Comparison of ENCODE assay signal across 10 cellular contexts in genomic region chr14:24234095-24235020, GRCh38. TPM values are rescaled to one million over a fixed set of nuclear protein-coding genes. Genes with fewer than 3 reads are reported as not detected.
DNase-seq lines count a peak whose midpoint lies in the region; ATAC-seq and TF ChIP-seq lines count a peak whose summit lies in the region.
"Had no signal": no experiment of that assay in that cellular context is flagged by ENCODE, and none has a peak within 500 bp of the region (broad histone marks: within the 10 kb centered on the region; RNA-seq: fewer than 3 reads in every experiment).

No MANE protein-coding gene starts in this region.

- intact Hi-C loops in activated T-helper 2 cell treated with anti-CD3 and anti-CD28 coated beads, Interferon-gamma antibody, Interleukin-2, Interleukin-4, amounts not matched to agents 10 μg/mL and 5 μg/mL and 100 μg/mL, durations not matched to agents 14 hours and 24 hours and 36 hours (cut with micrococcal nuclease) = no loop called here

- DNase-seq in stimulated activated naive CD8-positive, alpha-beta T cell treated with anti-CD3 and anti-CD28 coated beads, Interleukin-15, Interleukin-2, amounts not matched to agents 100 U/mL and 50 U/mL, for 24 hours = no peak
- DNase-seq in activated T-helper 2 cell treated with anti-CD3 and anti-CD28 coated beads, Interferon-gamma antibody, Interleukin-2, Interleukin-4, amounts not matched to agents 10 μg/mL and 5 μg/mL and 100 μg/mL, durations not matched to agents 14 hours and 24 hours and 36 hours (ENCODE audit: low spot score) = no peak
- DNase-seq in mesothelial cell of epicardium (ENCODE audit: low spot score in 2 of 2, unreplicated experiment in 2 of 2) (no peak), cortex of kidney (lab: John Stamatoyannopoulos, UW) (no peak), NOMO-1 treated with dmso at 0.1 percent for 144 hours (lab: John Stamatoyannopoulos, UW; ENCODE audit: unreplicated experiment) (no peak), NCI-H1417 (lab: John Stamatoyannopoulos, UW) (no peak)
- DNase-seq: C1 segment of cervical spinal cord, NCI-H2081 had no signal

- TF ChIP-seq CTCF in mesothelial cell of epicardium (IDR thresholded peaks at IDR 0.05; ENCODE audit: unreplicated experiment) = no peak

- H3K9me3 Mint-ChIP-seq in stimulated activated naive CD8-positive, alpha-beta T cell treated with anti-CD3 and anti-CD28 coated beads, Interleukin-15, Interleukin-2, amounts not matched to agents 100 ng/mL and 50 ng/mL, for 24 hours = no peaks in the 10 kb centered on the region
- no peaks in the 10 kb centered on the region for H3K9me3 Mint-ChIP-seq in activated T-helper 2 cell treated with anti-CD3 and anti-CD28 coated beads, Interferon-gamma antibody, Interleukin-2, Interleukin-4, amounts not matched to agents 10 μg/mL and 5 μg/mL and 100 μg/mL, durations not matched to agents 14 hours and 24 hours and 36 hours
- no peaks in the 10 kb centered on the region for H3K9me3 Mint-ChIP-seq in mesothelial cell of epicardium

- H3K36me3 Mint-ChIP-seq in stimulated activated naive CD8-positive, alpha-beta T cell treated with anti-CD3 and anti-CD28 coated beads, Interleukin-15, Interleukin-2, amounts not matched to agents 100 ng/mL and 50 ng/mL, for 24 hours (ENCODE audit: low read depth) = peaks cover 52% of the 10 kb centered on the region
- H3K36me3 Mint-ChIP-seq in activated T-helper 2 cell treated with anti-CD3 and anti-CD28 coated beads, Interferon-gamma antibody, Interleukin-2, Interleukin-4, amounts not matched to agents 10 μg/mL and 5 μg/mL and 100 μg/mL, durations not matched to agents 14 hours and 24 hours and 36 hours (ENCODE audit: low read depth) = peaks cover 65% of the 10 kb centered on the region
- peaks cover 22% of the 10 kb centered on the region for H3K36me3 Mint-ChIP-seq in mesothelial cell of epicardium

- no peak for ATAC-seq in stimulated activated naive CD8-positive, alpha-beta T cell treated with anti-CD3 and anti-CD28 coated beads, Interleukin-15, Interleukin-2, amounts not matched to agents 100 U/mL and 50 U/mL, for 24 hours
- no peak for ATAC-seq in GM21723 (IDR thresholded peaks at IDR 0.05; ENCODE audit: unreplicated experiment)

- H3K4me3 Mint-ChIP-seq in stimulated activated naive CD8-positive, alpha-beta T cell treated with anti-CD3 and anti-CD28 coated beads, Interleukin-15, Interleukin-2, amounts not matched to agents 100 ng/mL and 50 ng/mL, for 24 hours = peak overlapping the region; percentile 98
- peak overlapping the region; percentile 62 for H3K4me3 Mint-ChIP-seq in activated T-helper 2 cell treated with anti-CD3 and anti-CD28 coated beads, Interferon-gamma antibody, Interleukin-2, Interleukin-4, amounts not matched to agents 10 μg/mL and 5 μg/mL and 100 μg/mL, durations not matched to agents 14 hours and 24 hours and 36 hours (ENCODE audit: low read depth)
- H3K4me3 Mint-ChIP-seq in mesothelial cell of epicardium = peak overlapping the region; percentile 95

- H3K4me1 Mint-ChIP-seq in stimulated activated naive CD8-positive, alpha-beta T cell treated with anti-CD3 and anti-CD28 coated beads, Interleukin-15, Interleukin-2, amounts not matched to agents 100 ng/mL and 50 ng/mL, for 24 hours (ENCODE audit: low read depth) = peaks cover 74% of the 10 kb centered on the region
- H3K4me1 Mint-ChIP-seq in activated T-helper 2 cell treated with anti-CD3 and anti-CD28 coated beads, Interferon-gamma antibody, Interleukin-2, Interleukin-4, amounts not matched to agents 10 μg/mL and 5 μg/mL and 100 μg/mL, durations not matched to agents 14 hours and 24 hours and 36 hours (ENCODE audit: low read depth) = peaks cover 49% of the 10 kb centered on the region
- H3K4me1 Mint-ChIP-seq in mesothelial cell of epicardium = peaks cover 36% of the 10 kb centered on the region

- peak overlapping the region; percentile 42 for H3K27ac Mint-ChIP-seq in stimulated activated naive CD8-positive, alpha-beta T cell treated with anti-CD3 and anti-CD28 coated beads, Interleukin-15, Interleukin-2, amounts not matched to agents 100 ng/mL and 50 ng/mL, for 24 hours
- H3K27ac Mint-ChIP-seq in activated T-helper 2 cell treated with anti-CD3 and anti-CD28 coated beads, Interferon-gamma antibody, Interleukin-2, Interleukin-4, amounts not matched to agents 10 μg/mL and 5 μg/mL and 100 μg/mL, durations not matched to agents 14 hours and 24 hours and 36 hours = peak overlapping the region; percentile 62
- peak overlapping the region; percentile 10 for H3K27ac Mint-ChIP-seq in mesothelial cell of epicardium

- no peaks in the 10 kb centered on the region for H3K27me3 Mint-ChIP-seq in stimulated activated naive CD8-positive, alpha-beta T cell treated with anti-CD3 and anti-CD28 coated beads, Interleukin-15, Interleukin-2, amounts not matched to agents 100 ng/mL and 50 ng/mL, for 24 hours
- H3K27me3 Mint-ChIP-seq in activated T-helper 2 cell treated with anti-CD3 and anti-CD28 coated beads, Interferon-gamma antibody, Interleukin-2, Interleukin-4, amounts not matched to agents 10 μg/mL and 5 μg/mL and 100 μg/mL, durations not matched to agents 14 hours and 24 hours and 36 hours (ENCODE audit: low read depth) = no peaks in the 10 kb centered on the region
- no peaks in the 10 kb centered on the region for H3K27me3 Mint-ChIP-seq in mesothelial cell of epicardium (ENCODE audit: low read depth)

RNA-seq across cellular contexts. Expression of gene GMPR2, which starts 1.6 kb away (rescaled TPM):
- total RNA-seq in activated T-helper 2 cell treated with anti-CD3 and anti-CD28 coated beads, Interferon-gamma antibody, Interleukin-2, Interleukin-4, amounts not matched to agents 10 μg/mL and 5 μg/mL and 100 μg/mL, durations not matched to agents 14 hours and 24 hours and 36 hours = 36.3 and 43.8 TPM in 2 replicates
- 72.5 to 78.7 TPM (median 74.1 TPM) in 3 replicates for total RNA-seq in mesothelial cell of epicardium

RNA-seq across cellular contexts. Expression of gene NEDD8, which starts 2.2 kb away (rescaled TPM):
- total RNA-seq in activated T-helper 2 cell treated with anti-CD3 and anti-CD28 coated beads, Interferon-gamma antibody, Interleukin-2, Interleukin-4, amounts not matched to agents 10 μg/mL and 5 μg/mL and 100 μg/mL, durations not matched to agents 14 hours and 24 hours and 36 hours = 194 and 202 TPM in 2 replicates
- 148 to 156 TPM (median 155 TPM) in 3 replicates for total RNA-seq in mesothelial cell of epicardium

RNA-seq across cellular contexts. Expression of gene TINF2, which starts 8.1 kb away (rescaled TPM):
- 81.1 and 87.3 TPM in 2 replicates for total RNA-seq in activated T-helper 2 cell treated with anti-CD3 and anti-CD28 coated beads, Interferon-gamma antibody, Interleukin-2, Interleukin-4, amounts not matched to agents 10 μg/mL and 5 μg/mL and 100 μg/mL, durations not matched to agents 14 hours and 24 hours and 36 hours
- total RNA-seq in mesothelial cell of epicardium = 49.1 to 55.2 TPM (median 51.1 TPM) in 3 replicates

RNA-seq across cellular contexts. Expression of gene MDP1, which starts 18.5 kb away (rescaled TPM):
- 13.2 and 13.5 TPM in 2 replicates for total RNA-seq in activated T-helper 2 cell treated with anti-CD3 and anti-CD28 coated beads, Interferon-gamma antibody, Interleukin-2, Interleukin-4, amounts not matched to agents 10 μg/mL and 5 μg/mL and 100 μg/mL, durations not matched to agents 14 hours and 24 hours and 36 hours
- total RNA-seq in mesothelial cell of epicardium = 18.0 to 18.4 TPM (median 18.3 TPM) in 3 replicates

RNA-seq across cellular contexts. Expression of gene CHMP4A, which starts 21.1 kb away (rescaled TPM):
- 80.0 and 82.4 TPM in 2 replicates for total RNA-seq in activated T-helper 2 cell treated with anti-CD3 and anti-CD28 coated beads, Interferon-gamma antibody, Interleukin-2, Interleukin-4, amounts not matched to agents 10 μg/mL and 5 μg/mL and 100 μg/mL, durations not matched to agents 14 hours and 24 hours and 36 hours
- total RNA-seq in mesothelial cell of epicardium = 38.4 to 48.0 TPM (median 44.7 TPM) in 3 replicates

Comparison
In these comparisons a context has a peak if more than half of its experiments do, and no peak if none do; other contexts are left out.
1. H3K27ac Mint-ChIP-seq: peak in every context shown above with its lines; median percentile 62 in activated T-helper 2 cell treated with anti-CD3 and anti-CD28 coated beads, Interferon-gamma antibody, Interleukin-2, Interleukin-4, amounts not matched to agents 10 μg/mL and 5 μg/mL and 100 μg/mL, durations not matched to agents 14 hours and 24 hours and 36 hours; 42 in stimulated activated naive CD8-positive, alpha-beta T cell treated with anti-CD3 and anti-CD28 coated beads, Interleukin-15, Interleukin-2, amounts not matched to agents 100 ng/mL and 50 ng/mL, for 24 hours; 10 in mesothelial cell of epicardium.